In the genomic region with DNA sequence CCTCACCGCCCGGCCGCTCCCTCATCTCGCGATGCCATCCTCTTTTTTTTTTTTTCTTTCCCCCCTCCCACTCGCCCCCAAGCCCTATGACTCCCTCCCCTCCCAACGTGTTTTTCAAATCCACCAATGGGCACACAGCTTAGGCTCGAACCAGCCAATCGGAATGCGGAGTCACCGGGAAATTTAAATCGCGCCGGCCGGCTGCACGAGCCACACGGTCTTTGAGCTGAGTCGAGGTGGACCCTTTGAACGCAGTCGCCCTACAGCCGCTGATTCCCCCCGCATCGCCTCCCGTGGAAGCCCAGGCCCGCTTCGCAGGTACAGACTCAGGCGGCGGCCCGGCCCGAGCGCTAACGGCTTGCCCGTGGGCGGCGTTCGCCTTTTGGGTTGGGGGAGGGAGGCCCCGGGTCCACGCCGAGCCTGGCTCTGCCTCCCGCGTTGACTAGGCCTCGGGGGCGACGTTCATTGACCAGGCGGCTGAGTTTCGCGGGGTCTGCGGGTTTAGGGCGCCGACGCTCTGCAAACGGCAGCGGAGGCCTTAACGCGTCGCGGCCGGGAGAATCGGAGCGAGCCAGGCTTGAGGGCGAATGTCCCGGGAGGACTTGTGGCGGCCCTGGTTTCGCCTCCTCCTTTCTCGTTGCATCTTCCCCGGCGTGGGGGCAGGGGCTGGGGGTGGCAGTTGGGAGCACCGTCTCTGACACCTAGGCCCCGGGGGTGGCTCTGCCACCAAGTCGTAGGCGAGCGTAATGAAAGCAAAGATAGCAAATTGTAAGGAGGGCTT, we compare ENCODE assay signal across 8 cellular contexts.
DNase-seq lines count a peak whose midpoint lies in the region; ATAC-seq and TF ChIP-seq lines count a peak whose summit lies in the region.

TSS of gene KPNA2 (plus strand) at position 213 of the 781 bp plus-strand sequence. CDS start 1,398 bp downstream, outside the sequence.

- DNase-seq in NCI-H748 (lab: John Stamatoyannopoulos, UW; ENCODE audit: unreplicated experiment), result peak; percentile 99
- DNase-seq in activated CD4-positive, alpha-beta T cell treated with anti-CD3 and anti-CD28 coated beads, Interleukin-2, amount 50 U/mL, for 1 hour, result peak; percentile 87
- DNase-seq in dedifferentiated amniotic fluid mesenchymal stem cell (ENCODE audit: extremely low spot score), result peak; percentile 98
- DNase-seq in left kidney (ENCODE audit: low read depth, low spot score), result peak; percentile 99
- peak; percentile 93 for DNase-seq in stimulated activated CD4-positive, alpha-beta T cell treated with anti-CD3 and anti-CD28 coated beads, Interleukin-1b, Interleukin-23, amount 100 ng/mL, for 48 hours

- H3K27ac ChIP-seq in C4-2B, result peak within 1 kb of the TSS; percentile 99

- no peak for TF ChIP-seq CTCF in C4-2B (conservative IDR thresholded peaks at IDR 0.05)

- ATAC-seq in GM19395 (IDR thresholded peaks at IDR 0.05; ENCODE audit: unreplicated experiment) (peak; percentile 94), HG03558 (IDR thresholded peaks at IDR 0.05; ENCODE audit: extremely low read depth, unreplicated experiment) (peak; percentile 84)

Comparison
In these comparisons a context has a peak if more than half of its experiments do, and no peak if none do; other contexts are left out.
1. Peak in every context shown above with its lines: DNase-seq, ATAC-seq and H3K27ac ChIP-seq.